Comparison of ENCODE assay signal across 28 cellular contexts in genomic region chr3:51268132-51268531, GRCh38.
"Had no signal": no experiment of that assay in that cellular context is flagged by ENCODE, and none has a peak within 500 bp of the region (broad histone marks: within the 10 kb centered on the region; RNA-seq: fewer than 3 reads in every experiment).

No MANE protein-coding gene starts in this region.

- H3K4me1 ChIP-seq: neural progenitor cell, parathyroid adenoma, psoas muscle, right lobe of liver, sigmoid colon, stomach, tibial artery, transverse colon, upper lobe of right lung, uterus had no signal

- H3K36me3 Mint-ChIP-seq: natural killer cell; stimulated activated effector memory CD8-positive, alpha-beta T cell treated with anti-CD3 and anti-CD28 coated beads, Interleukin-12 subunit alpha, Interleukin-12 subunit beta, amount 100 ng/mL, for 72 hours had no signal

- H3K4me1 Mint-ChIP-seq: natural killer cell, nephron, neural progenitor cell had no signal

- H3K9ac ChIP-seq: neural progenitor cell, parathyroid adenoma had no signal

- H3K4me2 ChIP-seq: neural progenitor cell had no signal

- H3K36me3 ChIP-seq: neural progenitor cell, ovary, right lobe of liver, sigmoid colon, stomach, thoracic aorta, tibial artery, transverse colon, upper lobe of right lung, uterus had no signal

- H3K27me3 Mint-ChIP-seq: progenitor cell of endocrine pancreas; stimulated activated naive CD8-positive, alpha-beta T cell treated with anti-CD3 and anti-CD28 coated beads, Interleukin-15, Interleukin-2, amounts not matched to agents 100 ng/mL and 50 ng/mL, for 24 hours; type B pancreatic cell had no signal

- H3K27ac ChIP-seq: neural progenitor cell, ovary, parathyroid adenoma, psoas muscle, right lobe of liver, sigmoid colon, stomach, thoracic aorta, tibial artery, transverse colon, upper lobe of right lung, uterus had no signal

- ATAC-seq: natural killer cell; psoas muscle; right cardiac atrium; stimulated activated effector memory CD8-positive, alpha-beta T cell treated with anti-CD3 and anti-CD28 coated beads, Interleukin-12 subunit alpha, Interleukin-12 subunit beta, amount 100 ng/mL, for 72 hours; stimulated activated naive B cell treated with anti-CD40 and anti-IgM and Interleukin-4, amounts not matched to agents 10 μg/mL and 1 μg/mL and 100 μg/mL, for 72 hours; upper lobe of right lung had no signal

- H2AFZ ChIP-seq: neural progenitor cell, parathyroid adenoma had no signal

- H3K4me3 Mint-ChIP-seq: natural killer cell; nephron; neural progenitor cell; stimulated activated effector memory CD8-positive, alpha-beta T cell treated with anti-CD3 and anti-CD28 coated beads, Interleukin-12 subunit alpha, Interleukin-12 subunit beta, amount 100 ng/mL, for 72 hours; stimulated activated naive B cell treated with anti-CD40 and anti-IgM and Interleukin-4, amounts not matched to agents 10 μg/mL and 1 μg/mL and 100 μg/mL, for 72 hours; stimulated activated naive CD8-positive, alpha-beta T cell treated with anti-CD3 and anti-CD28 coated beads, Interleukin-15, Interleukin-2, amounts not matched to agents 100 ng/mL and 50 ng/mL, for 24 hours; type B pancreatic cell had no signal

- H3K9me3 Mint-ChIP-seq: natural killer cell had no signal

- DNase-seq: natural killer cell; occipital lobe; ovary; posterior cingulate gyrus; psoas muscle; right cardiac atrium; right lobe of liver; sigmoid colon; small intestine; stimulated activated CD4-positive, alpha-beta T cell treated with anti-CD3 and anti-CD28 coated beads, Interleukin-15, amount 100 ng/mL, for 24 hours; stimulated activated CD4-positive, alpha-beta T cell treated with anti-CD3 and anti-CD28 coated beads, Interleukin-2, amount 100 ng/mL, for 24 hours; stimulated activated CD4-positive, alpha-beta T cell treated with anti-CD3 and anti-CD28 coated beads, Interleukin-2, amount 100 ng/mL, for 48 hours; stimulated activated CD4-positive, alpha-beta T cell treated with anti-CD3 and anti-CD28 coated beads, Interleukin-4, amount 100 ng/mL, for 24 hours; stimulated activated naive B cell treated with anti-CD40 and anti-IgM and Interleukin-4, amounts not matched to agents 10 μg/mL and 1 μg/mL and 100 μg/mL, for 72 hours; stimulated activated naive CD4-positive, alpha-beta T cell treated with Interleukin-2 at 50 U/mL for 16 hours; stomach; tibial artery; transverse colon; upper lobe of right lung; uterus had no signal

- H3K27me3 ChIP-seq: neural progenitor cell, ovary, right lobe of liver, sigmoid colon, stomach, tibial artery, transverse colon, upper lobe of right lung, uterus had no signal

- H3K4me3 ChIP-seq: neural progenitor cell, ovary, psoas muscle, right lobe of liver, sigmoid colon, stomach, thoracic aorta, tibial artery, transverse colon, upper lobe of right lung, uterus had no signal

- FAIRE-seq: small intestine had no signal

- H3K27ac Mint-ChIP-seq: natural killer cell; nephron; neural progenitor cell; progenitor cell of endocrine pancreas; stimulated activated effector memory CD8-positive, alpha-beta T cell treated with anti-CD3 and anti-CD28 coated beads, Interleukin-12 subunit alpha, Interleukin-12 subunit beta, amount 100 ng/mL, for 72 hours; stimulated activated naive B cell treated with anti-CD40 and anti-IgM and Interleukin-4, amounts not matched to agents 10 μg/mL and 1 μg/mL and 100 μg/mL, for 72 hours; stimulated activated naive CD8-positive, alpha-beta T cell treated with anti-CD3 and anti-CD28 coated beads, Interleukin-15, Interleukin-2, amounts not matched to agents 100 ng/mL and 50 ng/mL, for 24 hours; type B pancreatic cell had no signal

- H3K9me3 ChIP-seq: ovary, right lobe of liver, thoracic aorta, tibial artery, upper lobe of right lung had no signal

- H3K79me2 ChIP-seq: parathyroid adenoma had no signal
